ENCODE assay signal across 2 cellular contexts in genomic region chr3:69165744-69166143, GRCh38.
TF ChIP-seq lines count a peak whose summit lies in the region.

No MANE protein-coding gene starts in this region.

TF ChIP-seq in GM23338, 12 proteins besides CTCF, POLR2A, EP300 and RAD21:
- no peak for TF ChIP-seq ZNF462 (CRISPR knock-in tag; IDR thresholded peaks at IDR 0.05)
- TF ChIP-seq EZH2phosphoT487 (IDR thresholded peaks at IDR 0.05; ENCODE audit: unreplicated experiment), result no peak
- TF ChIP-seq STAT1 (IDR thresholded peaks at IDR 0.05; ENCODE audit: unreplicated experiment), result no peak
- TF ChIP-seq NANOG (IDR thresholded peaks at IDR 0.05; ENCODE audit: borderline replicate concordance), result no peak
- no peak for TF ChIP-seq ZNF114 (CRISPR knock-in tag; IDR thresholded peaks at IDR 0.05)
- no peak for TF ChIP-seq CREB1 (CRISPR knock-in tag; IDR thresholded peaks at IDR 0.05; ENCODE audit: low read depth)
- TF ChIP-seq REST (IDR thresholded peaks at IDR 0.05; ENCODE audit: unreplicated experiment), result no peak

TF ChIP-seq in H1, 55 proteins besides CTCF, POLR2A, EP300 and RAD21:
- TF ChIP-seq CHD2 (IDR thresholded peaks at IDR 0.05; ENCODE audit: low read length) (no peak), CBX8 (IDR thresholded peaks at IDR 0.05; ENCODE audit: borderline replicate concordance, low read depth, low read length) (no peak), CBX5 (IDR thresholded peaks at IDR 0.05; ENCODE audit: low read depth, low read length) (no peak), ATF2 (IDR thresholded peaks at IDR 0.05; ENCODE audit: low read length) (no peak), FOSL1 (IDR thresholded peaks at IDR 0.05; ENCODE audit: insufficient read depth, low read depth, low read length) (no peak), CHD7 (IDR thresholded peaks at IDR 0.05; ENCODE audit: insufficient replicate concordance, low read length) (peak; percentile 19)
TF ChIP-seq in H1: peak in this region for 1.
